ENCODE assay signal across 1 cellular context in the genomic region with DNA sequence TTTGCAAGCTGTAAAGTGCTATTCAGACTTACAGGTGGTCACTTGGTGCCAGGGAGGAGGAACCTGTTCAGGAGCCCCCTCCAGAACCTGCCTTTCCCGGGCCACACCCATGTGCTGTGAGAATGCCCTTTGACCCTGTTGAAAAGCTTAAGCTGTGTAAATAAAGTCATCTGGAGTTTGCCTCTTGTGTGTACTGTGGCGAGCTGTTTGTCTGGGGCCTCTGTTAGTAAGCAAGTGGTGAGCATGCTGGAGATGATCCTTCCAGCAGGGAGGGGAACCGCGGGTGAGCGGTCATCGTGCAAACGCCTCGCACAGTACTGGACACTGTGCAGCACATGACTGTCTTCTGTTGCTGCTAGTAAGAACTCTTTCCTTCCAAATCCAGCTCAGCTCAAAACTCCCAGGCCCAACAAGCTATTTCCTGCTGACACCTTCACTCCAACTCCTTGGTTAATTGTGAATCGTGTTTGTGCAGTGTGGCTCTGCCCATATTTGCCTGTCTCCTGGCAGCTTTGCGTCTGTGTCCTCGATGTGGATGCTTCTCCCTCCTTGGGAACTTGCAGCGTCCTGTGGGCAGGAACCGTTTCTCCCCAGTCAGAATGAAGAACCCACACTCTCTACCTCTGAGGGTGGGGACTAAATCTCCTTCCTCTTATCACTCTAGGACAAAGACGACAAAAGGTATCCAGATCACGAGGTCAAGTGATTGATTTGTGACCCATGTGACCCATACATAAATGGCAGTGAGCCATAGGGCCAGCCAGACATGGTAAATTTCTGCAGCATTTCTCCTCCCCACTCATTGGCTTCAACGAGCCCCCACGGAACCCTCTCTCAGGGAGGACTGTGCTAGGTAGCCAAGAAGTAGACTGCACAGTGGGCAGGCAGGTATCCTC.
TF ChIP-seq lines count a peak whose summit lies in the region.

No MANE protein-coding gene starts in this region.

TF ChIP-seq in K562, 482 proteins besides CTCF, POLR2A, EP300 and RAD21 (continues in another document):
- TF ChIP-seq ELF4 (CRISPR knock-in tag; IDR thresholded peaks at IDR 0.05) = no peak
- TF ChIP-seq, protein P1, sequence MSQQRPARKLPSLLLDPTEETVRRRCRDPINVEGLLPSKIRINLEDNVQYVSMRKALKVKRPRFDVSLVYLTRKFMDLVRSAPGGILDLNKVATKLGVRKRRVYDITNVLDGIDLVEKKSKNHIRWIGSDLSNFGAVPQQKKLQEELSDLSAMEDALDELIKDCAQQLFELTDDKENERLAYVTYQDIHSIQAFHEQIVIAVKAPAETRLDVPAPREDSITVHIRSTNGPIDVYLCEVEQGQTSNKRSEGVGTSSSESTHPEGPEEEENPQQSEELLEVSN (IDR thresholded peaks at IDR 0.05; ENCODE audit: borderline replicate concordance in 1 of 2, extremely low read depth in 1 of 2, insufficient read depth in 1 of 2, insufficient read length in 1 of 2, low read depth in 1 of 2, low read length in 1 of 2, poor library complexity in 1 of 2, severe bottlenecking in 1 of 2) = peak; percentile 46 to 75
- peak; percentile 61 for TF ChIP-seq MEIS2 (IDR thresholded peaks at IDR 0.05; ENCODE audit: partially characterized antibody)
- TF ChIP-seq, protein P2, sequence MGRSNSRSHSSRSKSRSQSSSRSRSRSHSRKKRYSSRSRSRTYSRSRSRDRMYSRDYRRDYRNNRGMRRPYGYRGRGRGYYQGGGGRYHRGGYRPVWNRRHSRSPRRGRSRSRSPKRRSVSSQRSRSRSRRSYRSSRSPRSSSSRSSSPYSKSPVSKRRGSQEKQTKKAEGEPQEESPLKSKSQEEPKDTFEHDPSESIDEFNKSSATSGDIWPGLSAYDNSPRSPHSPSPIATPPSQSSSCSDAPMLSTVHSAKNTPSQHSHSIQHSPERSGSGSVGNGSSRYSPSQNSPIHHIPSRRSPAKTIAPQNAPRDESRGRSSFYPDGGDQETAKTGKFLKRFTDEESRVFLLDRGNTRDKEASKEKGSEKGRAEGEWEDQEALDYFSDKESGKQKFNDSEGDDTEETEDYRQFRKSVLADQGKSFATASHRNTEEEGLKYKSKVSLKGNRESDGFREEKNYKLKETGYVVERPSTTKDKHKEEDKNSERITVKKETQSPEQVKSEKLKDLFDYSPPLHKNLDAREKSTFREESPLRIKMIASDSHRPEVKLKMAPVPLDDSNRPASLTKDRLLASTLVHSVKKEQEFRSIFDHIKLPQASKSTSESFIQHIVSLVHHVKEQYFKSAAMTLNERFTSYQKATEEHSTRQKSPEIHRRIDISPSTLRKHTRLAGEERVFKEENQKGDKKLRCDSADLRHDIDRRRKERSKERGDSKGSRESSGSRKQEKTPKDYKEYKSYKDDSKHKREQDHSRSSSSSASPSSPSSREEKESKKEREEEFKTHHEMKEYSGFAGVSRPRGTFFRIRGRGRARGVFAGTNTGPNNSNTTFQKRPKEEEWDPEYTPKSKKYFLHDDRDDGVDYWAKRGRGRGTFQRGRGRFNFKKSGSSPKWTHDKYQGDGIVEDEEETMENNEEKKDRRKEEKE (IDR thresholded peaks at IDR 0.05; ENCODE audit: borderline replicate concordance in 1 of 2, control insufficient read depth in 1 of 2, low read depth in 2 of 2, low read length in 1 of 2) = no peak
- TF ChIP-seq MYC (IDR thresholded peaks at IDR 0.05; ENCODE audit: low read depth, low read length) = peak; percentile 40; the same call in 1 of the 2 replicates
- TF ChIP-seq MYC (CRISPR knock-in tag; IDR thresholded peaks at IDR 0.05; ENCODE audit: borderline replicate concordance, low read depth) = no peak
- no peak; the same call in 1 of the 2 replicates for TF ChIP-seq PHF8 (IDR thresholded peaks at IDR 0.05; ENCODE audit: borderline replicate concordance, low read length)
- no peak for TF ChIP-seq HSF4 (CRISPR knock-in tag; IDR thresholded peaks at IDR 0.05; ENCODE audit: borderline replicate concordance)
- no peak for TF ChIP-seq GMEB1 (CRISPR knock-in tag; IDR thresholded peaks at IDR 0.05)
- TF ChIP-seq NFE2 (IDR thresholded peaks at IDR 0.05; ENCODE audit: low read depth) = no peak
- 0 out of 2 replicates have a peak, but pooled peaks have one; percentile 18 for TF ChIP-seq SMARCA4 (IDR thresholded peaks at IDR 0.05)
- no peak for TF ChIP-seq ZNF518B (CRISPR knock-in tag; IDR thresholded peaks at IDR 0.05)
- TF ChIP-seq, protein P3, sequence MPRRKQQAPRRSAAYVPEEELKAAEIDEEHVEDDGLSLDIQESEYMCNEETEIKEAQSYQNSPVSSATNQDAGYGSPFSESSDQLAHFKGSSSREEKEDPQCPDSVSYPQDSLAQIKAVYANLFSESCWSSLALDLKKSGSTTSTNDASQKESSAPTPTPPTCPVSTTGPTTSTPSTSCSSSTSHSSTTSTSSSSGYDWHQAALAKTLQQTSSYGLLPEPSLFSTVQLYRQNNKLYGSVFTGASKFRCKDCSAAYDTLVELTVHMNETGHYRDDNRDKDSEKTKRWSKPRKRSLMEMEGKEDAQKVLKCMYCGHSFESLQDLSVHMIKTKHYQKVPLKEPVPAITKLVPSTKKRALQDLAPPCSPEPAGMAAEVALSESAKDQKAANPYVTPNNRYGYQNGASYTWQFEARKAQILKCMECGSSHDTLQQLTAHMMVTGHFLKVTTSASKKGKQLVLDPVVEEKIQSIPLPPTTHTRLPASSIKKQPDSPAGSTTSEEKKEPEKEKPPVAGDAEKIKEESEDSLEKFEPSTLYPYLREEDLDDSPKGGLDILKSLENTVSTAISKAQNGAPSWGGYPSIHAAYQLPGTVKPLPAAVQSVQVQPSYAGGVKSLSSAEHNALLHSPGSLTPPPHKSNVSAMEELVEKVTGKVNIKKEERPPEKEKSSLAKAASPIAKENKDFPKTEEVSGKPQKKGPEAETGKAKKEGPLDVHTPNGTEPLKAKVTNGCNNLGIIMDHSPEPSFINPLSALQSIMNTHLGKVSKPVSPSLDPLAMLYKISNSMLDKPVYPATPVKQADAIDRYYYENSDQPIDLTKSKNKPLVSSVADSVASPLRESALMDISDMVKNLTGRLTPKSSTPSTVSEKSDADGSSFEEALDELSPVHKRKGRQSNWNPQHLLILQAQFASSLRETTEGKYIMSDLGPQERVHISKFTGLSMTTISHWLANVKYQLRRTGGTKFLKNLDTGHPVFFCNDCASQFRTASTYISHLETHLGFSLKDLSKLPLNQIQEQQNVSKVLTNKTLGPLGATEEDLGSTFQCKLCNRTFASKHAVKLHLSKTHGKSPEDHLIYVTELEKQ (CRISPR knock-in tag; IDR thresholded peaks at IDR 0.05) = no peak
- no peak for TF ChIP-seq GATA2 (CRISPR knock-in tag; IDR thresholded peaks at IDR 0.05)
- TF ChIP-seq ZNF133 (CRISPR knock-in tag; IDR thresholded peaks at IDR 0.05) = no peak
- TF ChIP-seq BRCA1 (IDR thresholded peaks at IDR 0.05) = no peak
- TF ChIP-seq BRCA1 (CRISPR knock-in tag; IDR thresholded peaks at IDR 0.05) = no peak
- no peak for TF ChIP-seq FOXP4 (CRISPR knock-in tag; IDR thresholded peaks at IDR 0.05; ENCODE audit: borderline replicate concordance)
- no peak for TF ChIP-seq THRA (IDR thresholded peaks at IDR 0.05)
- no peak for TF ChIP-seq TFAP4 (CRISPR knock-in tag; IDR thresholded peaks at IDR 0.05; ENCODE audit: borderline replicate concordance)
- TF ChIP-seq BRD4 (IDR thresholded peaks at IDR 0.05) = no peak
- no peak for TF ChIP-seq SIN3A (IDR thresholded peaks at IDR 0.05; ENCODE audit: borderline replicate concordance in 2 of 2, control insufficient read depth in 1 of 2, low read depth in 2 of 2, low read length in 2 of 2)
- TF ChIP-seq ZNF140 (CRISPR knock-in tag; IDR thresholded peaks at IDR 0.05) = no peak
- TF ChIP-seq ZNF24 (IDR thresholded peaks at IDR 0.05) = no peak
- TF ChIP-seq MAZ (CRISPR knock-in tag; conservative IDR thresholded peaks at IDR 0.05 in 1 of 2, IDR thresholded peaks at IDR 0.05 in 1 of 2) = 0 out of 4 replicates have a peak, but pooled peaks have one; percentile 18 to 24
- TF ChIP-seq SMC3 (conservative IDR thresholded peaks at IDR 0.05; ENCODE audit: insufficient read depth, low read depth, low read length) = no peak
- TF ChIP-seq ETV5 (CRISPR knock-in tag; IDR thresholded peaks at IDR 0.05; ENCODE audit: low read depth) = peak; percentile 60; the same call in 1 of the 2 replicates
- TF ChIP-seq NELFE (IDR thresholded peaks at IDR 0.05; ENCODE audit: insufficient read depth, insufficient read length) = no peak
- TF ChIP-seq NR2F6 (CRISPR knock-in tag; IDR thresholded peaks at IDR 0.05) = no peak
- TF ChIP-seq TAF7 (tag; IDR thresholded peaks at IDR 0.05) = no peak
- no peak for TF ChIP-seq PHB2 (IDR thresholded peaks at IDR 0.05; ENCODE audit: low read depth)
